In genomic region chr9:112554516-112554915, GRCh38 we compare ENCODE assay signal across 1 cellular context.
TF ChIP-seq lines count a peak whose summit lies in the region.

No MANE protein-coding gene starts in this region.

TF ChIP-seq in IMR-90, 13 proteins besides CTCF, POLR2A, EP300 and RAD21 (continued from another document):
- no peak for TF ChIP-seq ELK1 (IDR thresholded peaks at IDR 0.05; ENCODE audit: borderline replicate concordance, low read depth, low read length)
- no peak for TF ChIP-seq NFE2L2 (IDR thresholded peaks at IDR 0.05; ENCODE audit: low read depth, low read length)
